In genomic region chr17:3890893-3891219, GRCh38 we compare ENCODE assay signal across 13 cellular contexts. TPM values are rescaled to one million over a fixed set of nuclear protein-coding genes. Genes with fewer than 3 reads are reported as not detected.
DNase-seq lines count a peak whose midpoint lies in the region; ATAC-seq and TF ChIP-seq lines count a peak whose summit lies in the region.
"Had no signal": no experiment of that assay in that cellular context is flagged by ENCODE, and none has a peak within 500 bp of the region (broad histone marks: within the 10 kb centered on the region; RNA-seq: fewer than 3 reads in every experiment).

No MANE protein-coding gene starts in this region.

- H3K4me3 Mint-ChIP-seq in T-helper 2 cell treated with Interferon-gamma antibody and Interleukin-4, amounts not matched to agents 5 μg/mL and 100 μg/mL, for 36 hours, result peak overlapping the region; percentile 73
- H3K4me3 Mint-ChIP-seq in stimulated activated effector memory CD8-positive, alpha-beta T cell treated with anti-CD3 and anti-CD28 coated beads, Interleukin-12 subunit alpha, Interleukin-12 subunit beta, amount 100 ng/mL, for 72 hours, result peak overlapping the region; percentile 71

- H3K27ac Mint-ChIP-seq in T-helper 2 cell treated with Interferon-gamma antibody and Interleukin-4, amounts not matched to agents 5 μg/mL and 100 μg/mL, for 36 hours, result no peak overlapping the region
- H3K27ac Mint-ChIP-seq in stimulated activated effector memory CD8-positive, alpha-beta T cell treated with anti-CD3 and anti-CD28 coated beads, Interleukin-12 subunit alpha, Interleukin-12 subunit beta, amount 100 ng/mL, for 72 hours, result peak overlapping the region; percentile 61

- no peak for TF ChIP-seq EP300 in esophagus muscularis mucosa (IDR thresholded peaks at IDR 0.05)

- H3K27me3 ChIP-seq in RWPE2 (ENCODE audit: insufficient read depth, poor library complexity, severe bottlenecking) (no peaks in the 10 kb centered on the region), esophagus muscularis mucosa (no peaks in the 10 kb centered on the region)

- H3K36me3 ChIP-seq in RWPE2 (ENCODE audit: low read depth) (no peaks in the 10 kb centered on the region), esophagus muscularis mucosa (no peaks in the 10 kb centered on the region)

- TF ChIP-seq CTCF in RWPE2 (IDR thresholded peaks at IDR 0.05; ENCODE audit: poor library complexity, severe bottlenecking), result no peak
- TF ChIP-seq CTCF in esophagus muscularis mucosa (IDR thresholded peaks at IDR 0.05), result no peak

- no peak for ATAC-seq in RWPE2 (ENCODE audit: low read depth)
- ATAC-seq in stimulated activated effector memory CD8-positive, alpha-beta T cell treated with anti-CD3 and anti-CD28 coated beads, Interleukin-12 subunit alpha, Interleukin-12 subunit beta, amount 100 ng/mL, for 72 hours, result no peak
- ATAC-seq in GM19328 (IDR thresholded peaks at IDR 0.05; ENCODE audit: unreplicated experiment), result no peak
- ATAC-seq in GM21367 (IDR thresholded peaks at IDR 0.05; ENCODE audit: unreplicated experiment), result no peak
- ATAC-seq: sciatic nerve had no signal

- peak overlapping the region; percentile 78 for H3K27ac ChIP-seq in RWPE2 (ENCODE audit: poor library complexity, severe bottlenecking)
- H3K27ac ChIP-seq in esophagus muscularis mucosa (replicated peaks in 1 of 4), result peak overlapping the region; percentile 88 to 91 (median 90)
- H3K27ac ChIP-seq: epithelial cell of prostate had no signal

- H3K36me3 Mint-ChIP-seq in T-helper 2 cell treated with Interferon-gamma antibody and Interleukin-4, amounts not matched to agents 5 μg/mL and 100 μg/mL, for 36 hours (ENCODE audit: low read depth), result no peaks in the 10 kb centered on the region
- peaks cover 9% of the 10 kb centered on the region for H3K36me3 Mint-ChIP-seq in stimulated activated effector memory CD8-positive, alpha-beta T cell treated with anti-CD3 and anti-CD28 coated beads, Interleukin-12 subunit alpha, Interleukin-12 subunit beta, amount 100 ng/mL, for 72 hours

- H3K9me3 ChIP-seq in RWPE2 (ENCODE audit: severe bottlenecking) (no peaks in the 10 kb centered on the region), esophagus muscularis mucosa (no peaks in the 10 kb centered on the region)

- intact Hi-C loops in esophagus muscularis mucosa (cut with DNase I), result no loop called here

- no peaks in the 10 kb centered on the region for H3K9me3 Mint-ChIP-seq in T-helper 2 cell treated with Interferon-gamma antibody and Interleukin-4, amounts not matched to agents 5 μg/mL and 100 μg/mL, for 36 hours
- H3K9me3 Mint-ChIP-seq in stimulated activated effector memory CD8-positive, alpha-beta T cell treated with anti-CD3 and anti-CD28 coated beads, Interleukin-12 subunit alpha, Interleukin-12 subunit beta, amount 100 ng/mL, for 72 hours, result no peaks in the 10 kb centered on the region

- WGBS in esophagus muscularis mucosa, result 55% methylated on average over 4 of the region's 4 CpGs

- no peak for DNase-seq in T-helper 2 cell treated with Interferon-gamma antibody and Interleukin-4, amounts not matched to agents 5 μg/mL and 100 μg/mL, for 36 hours (ENCODE audit: low spot score)
- DNase-seq in T-helper 2 cell, result no peak
- no peak for DNase-seq in RWPE2 (ENCODE audit: low spot score)
- no peak for DNase-seq in esophagus muscularis mucosa (ENCODE audit: extremely low spot score)
- DNase-seq in stimulated activated effector memory CD8-positive, alpha-beta T cell treated with anti-CD3 and anti-CD28 coated beads, Interleukin-12 subunit alpha, Interleukin-12 subunit beta, amount 100 ng/mL, for 72 hours (ENCODE audit: low spot score in 2 of 2), result no peak
- DNase-seq in cerebellar nuclear complex (lab: John Stamatoyannopoulos, UW), result no peak
- DNase-seq: activated effector memory CD4-positive, alpha-beta T cell treated with anti-CD3 and anti-CD28 coated beads, Interleukin-2, amount 50 U/mL, for 16 hours; stimulated activated CD8-positive, alpha-beta memory T cell treated with anti-CD3 and anti-CD28 coated beads, Interleukin-4, amount 100 ng/mL, for 48 hours had no signal

- peaks cover 5% of the 10 kb centered on the region for H3K27me3 Mint-ChIP-seq in T-helper 2 cell treated with Interferon-gamma antibody and Interleukin-4, amounts not matched to agents 5 μg/mL and 100 μg/mL, for 36 hours (ENCODE audit: low read depth)

- no peak for TF ChIP-seq POLR2A in esophagus muscularis mucosa (IDR thresholded peaks at IDR 0.05; ENCODE audit: low read depth)

- H3K4me1 Mint-ChIP-seq in T-helper 2 cell treated with Interferon-gamma antibody and Interleukin-4, amounts not matched to agents 5 μg/mL and 100 μg/mL, for 36 hours (ENCODE audit: low read depth), result peaks cover 35% of the 10 kb centered on the region
- H3K4me1 Mint-ChIP-seq in stimulated activated effector memory CD8-positive, alpha-beta T cell treated with anti-CD3 and anti-CD28 coated beads, Interleukin-12 subunit alpha, Interleukin-12 subunit beta, amount 100 ng/mL, for 72 hours, result peaks cover 52% of the 10 kb centered on the region

- H3K4me3 ChIP-seq in RWPE2 (ENCODE audit: severe bottlenecking) (no peak overlapping the region), esophagus muscularis mucosa (no peak overlapping the region)

- H3K4me1 ChIP-seq in RWPE2 (ENCODE audit: insufficient read depth, poor library complexity, severe bottlenecking) (peaks cover 40% of the 10 kb centered on the region), esophagus muscularis mucosa (peaks cover 90 to 97% (median 95%) of the 10 kb centered on the region in 4 donors)

RNA-seq across cellular contexts. Expression of gene CAMKK1, which starts 2.0 kb away (rescaled TPM):
- total RNA-seq in esophagus muscularis mucosa, result 1 to 10 TPM; 2.9 to 8.8 (median 4.4) TPM

RNA-seq across cellular contexts. Expression of gene P2RX1, which starts 25.4 kb away (rescaled TPM):
- 10 to 100 TPM in 2 of 4 donors, 1 to 10 TPM in 2; 3.7 to 26.0 (median 10.2) TPM for total RNA-seq in esophagus muscularis mucosa
- total RNA-seq: kidney epithelial cell had no signal

RNA-seq across cellular contexts. Expression of gene NCBP3, which starts 44.8 kb away (rescaled TPM):
- total RNA-seq in esophagus muscularis mucosa, result 10 to 100 TPM; 15.0 to 33.9 (median 21.9) TPM
